In genomic region chr15:76336254-76337046, GRCh38 we compare ENCODE assay signal across 1 cellular context.
A peak's percentile ranks its signal among the peaks of the same experiment; 100 is the strongest.
TF ChIP-seq lines count a peak whose summit lies in the region.

TSS of gene ISL2 (plus strand) at chr15:76336773. CDS start at chr15:76336884, 111 bp downstream.

TF ChIP-seq in K562, 482 proteins besides CTCF, POLR2A, EP300 and RAD21 (continued from another document and continues in another):
- TF ChIP-seq CLOCK (CRISPR knock-in tag; IDR thresholded peaks at IDR 0.05; ENCODE audit: borderline replicate concordance) (no peak), ARID3A (IDR thresholded peaks at IDR 0.05; ENCODE audit: borderline replicate concordance, low read depth, low read length) (no peak), TBL1XR1 (IDR thresholded peaks at IDR 0.05; ENCODE audit: low read length in 2 of 2) (peak in 1 of 2 experiments; percentile 39; a peak in 2 of 4 replicates), NCOA2 (IDR thresholded peaks at IDR 0.05; ENCODE audit: partially characterized antibody in 2 of 2) (no peak), NBN (IDR thresholded peaks at IDR 0.05; ENCODE audit: low read depth) (no peak; the same call in 1 of the 2 replicates), ZNF57 (CRISPR knock-in tag; IDR thresholded peaks at IDR 0.05) (no peak), ZNF511 (CRISPR knock-in tag; IDR thresholded peaks at IDR 0.05) (no peak), DLX4 (CRISPR knock-in tag; IDR thresholded peaks at IDR 0.05) (no peak), IRF9 (tag; IDR thresholded peaks at IDR 0.05) (peak; percentile 51; the same call in 1 of the 2 replicates), ETV5 (CRISPR knock-in tag; IDR thresholded peaks at IDR 0.05; ENCODE audit: low read depth) (no peak), EHMT2 (IDR thresholded peaks at IDR 0.05) (no peak), TCF7 (IDR thresholded peaks at IDR 0.05; ENCODE audit: borderline replicate concordance) (no peak), HMGN3 (IDR thresholded peaks at IDR 0.05; ENCODE audit: borderline replicate concordance, extremely low read depth, insufficient read length, low read depth, low read length) (peak; percentile 87), MYC (IDR thresholded peaks at IDR 0.05; ENCODE audit: low read depth, low read length) (peak; percentile 92), MYC (CRISPR knock-in tag; IDR thresholded peaks at IDR 0.05; ENCODE audit: borderline replicate concordance, low read depth) (no peak), MLX (CRISPR knock-in tag; conservative IDR thresholded peaks at IDR 0.05) (no peak), EP400 (IDR thresholded peaks at IDR 0.05) (peak; percentile 93), KDM5B (IDR thresholded peaks at IDR 0.05; ENCODE audit: insufficient replicate concordance, low read depth, low read length) (peak; percentile 98), TEAD4 (IDR thresholded peaks at IDR 0.05; ENCODE audit: low read length) (no peak), TEAD4 (CRISPR knock-in tag; IDR thresholded peaks at IDR 0.05; ENCODE audit: borderline replicate concordance) (no peak), C11orf30 (IDR thresholded peaks at IDR 0.05; ENCODE audit: low read depth) (peak; percentile 66; the same call in 1 of the 2 replicates), RBM39 (optimal IDR thresholded peaks at IDR 0.05; ENCODE audit: low read depth, low read length) (no peak), PRMT5 (CRISPR knock-in tag; IDR thresholded peaks at IDR 0.05) (no peak), SIRT6 (IDR thresholded peaks at IDR 0.05; ENCODE audit: low read depth, low read length) (no peak), MAFF (IDR thresholded peaks at IDR 0.05; ENCODE audit: low read length) (0 out of 2 replicates have a peak, but pooled peaks have one; percentile 1), PYGO2 (tag; IDR thresholded peaks at IDR 0.05) (no peak), RFX5 (IDR thresholded peaks at IDR 0.05; ENCODE audit: low read depth, low read length) (no peak), HNRNPL (IDR thresholded peaks at IDR 0.05; ENCODE audit: low read depth, low read length) (no peak), SAFB2 (IDR thresholded peaks at IDR 0.05; ENCODE audit: borderline replicate concordance, low read depth, low read length, severe bottlenecking) (no peak), RBM22 (IDR thresholded peaks at IDR 0.05; ENCODE audit: low read depth, low read length, poor library complexity, severe bottlenecking) (no peak), NCOA4 (IDR thresholded peaks at IDR 0.05; ENCODE audit: partially characterized antibody) (no peak), NR1H2 (CRISPR knock-in tag; IDR thresholded peaks at IDR 0.05) (no peak), SETDB1 (IDR thresholded peaks at IDR 0.05; ENCODE audit: low read length) (no peak), PPARD (CRISPR knock-in tag; IDR thresholded peaks at IDR 0.05) (no peak), IRF1 (CRISPR knock-in tag; IDR thresholded peaks at IDR 0.05; ENCODE audit: borderline replicate concordance) (no peak), KLF6 (CRISPR knock-in tag; IDR thresholded peaks at IDR 0.05; ENCODE audit: borderline replicate concordance) (no peak), CBX2 (IDR thresholded peaks at IDR 0.05; ENCODE audit: insufficient read depth, low read length, poor library complexity, severe bottlenecking) (no peak), ARHGAP35 (IDR thresholded peaks at IDR 0.05; ENCODE audit: partially characterized antibody) (no peak), KDM4B (IDR thresholded peaks at IDR 0.05; ENCODE audit: borderline replicate concordance in 2 of 2, low read depth in 1 of 2) (no peak), MCM2 (IDR thresholded peaks at IDR 0.05; ENCODE audit: low read depth) (no peak), ZNF143 (CRISPR knock-in tag; IDR thresholded peaks at IDR 0.05) (no peak), ZBTB17 (CRISPR knock-in tag; IDR thresholded peaks at IDR 0.05) (no peak), NR3C1 (CRISPR knock-in tag; IDR thresholded peaks at IDR 0.05) (no peak), ZNF639 (CRISPR knock-in tag; conservative IDR thresholded peaks at IDR 0.05 in 1 of 2, IDR thresholded peaks at IDR 0.05 in 1 of 2) (no peak), CBFA2T2 (conservative IDR thresholded peaks at IDR 0.05) (no peak), POLR2B (IDR thresholded peaks at IDR 0.05; ENCODE audit: low read depth, partially characterized antibody) (peak; percentile 53), SREBF2 (CRISPR knock-in tag; IDR thresholded peaks at IDR 0.05) (no peak)
- TF ChIP-seq, protein P1, sequence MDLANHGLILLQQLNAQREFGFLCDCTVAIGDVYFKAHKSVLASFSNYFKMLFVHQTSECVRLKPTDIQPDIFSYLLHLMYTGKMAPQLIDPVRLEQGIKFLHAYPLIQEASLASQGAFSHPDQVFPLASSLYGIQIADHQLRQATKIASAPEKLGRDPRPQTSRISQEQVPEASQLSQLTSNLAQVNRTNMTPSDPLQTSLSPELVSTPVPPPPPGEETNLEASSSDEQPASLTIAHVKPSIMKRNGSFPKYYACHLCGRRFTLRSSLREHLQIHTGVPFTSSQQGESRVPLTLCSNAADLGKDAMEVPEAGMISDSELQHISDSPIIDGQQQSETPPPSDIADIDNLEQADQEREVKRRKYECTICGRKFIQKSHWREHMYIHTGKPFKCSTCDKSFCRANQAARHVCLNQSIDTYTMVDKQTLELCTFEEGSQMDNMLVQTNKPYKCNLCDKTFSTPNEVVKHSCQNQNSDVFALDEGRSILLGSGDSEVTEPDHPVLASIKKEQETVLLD (IDR thresholded peaks at IDR 0.05), result peak; percentile 82
- TF ChIP-seq, protein P2, sequence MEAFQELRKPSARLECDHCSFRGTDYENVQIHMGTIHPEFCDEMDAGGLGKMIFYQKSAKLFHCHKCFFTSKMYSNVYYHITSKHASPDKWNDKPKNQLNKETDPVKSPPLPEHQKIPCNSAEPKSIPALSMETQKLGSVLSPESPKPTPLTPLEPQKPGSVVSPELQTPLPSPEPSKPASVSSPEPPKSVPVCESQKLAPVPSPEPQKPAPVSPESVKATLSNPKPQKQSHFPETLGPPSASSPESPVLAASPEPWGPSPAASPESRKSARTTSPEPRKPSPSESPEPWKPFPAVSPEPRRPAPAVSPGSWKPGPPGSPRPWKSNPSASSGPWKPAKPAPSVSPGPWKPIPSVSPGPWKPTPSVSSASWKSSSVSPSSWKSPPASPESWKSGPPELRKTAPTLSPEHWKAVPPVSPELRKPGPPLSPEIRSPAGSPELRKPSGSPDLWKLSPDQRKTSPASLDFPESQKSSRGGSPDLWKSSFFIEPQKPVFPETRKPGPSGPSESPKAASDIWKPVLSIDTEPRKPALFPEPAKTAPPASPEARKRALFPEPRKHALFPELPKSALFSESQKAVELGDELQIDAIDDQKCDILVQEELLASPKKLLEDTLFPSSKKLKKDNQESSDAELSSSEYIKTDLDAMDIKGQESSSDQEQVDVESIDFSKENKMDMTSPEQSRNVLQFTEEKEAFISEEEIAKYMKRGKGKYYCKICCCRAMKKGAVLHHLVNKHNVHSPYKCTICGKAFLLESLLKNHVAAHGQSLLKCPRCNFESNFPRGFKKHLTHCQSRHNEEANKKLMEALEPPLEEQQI (IDR thresholded peaks at IDR 0.05), result no peak
- TF ChIP-seq, protein P3, sequence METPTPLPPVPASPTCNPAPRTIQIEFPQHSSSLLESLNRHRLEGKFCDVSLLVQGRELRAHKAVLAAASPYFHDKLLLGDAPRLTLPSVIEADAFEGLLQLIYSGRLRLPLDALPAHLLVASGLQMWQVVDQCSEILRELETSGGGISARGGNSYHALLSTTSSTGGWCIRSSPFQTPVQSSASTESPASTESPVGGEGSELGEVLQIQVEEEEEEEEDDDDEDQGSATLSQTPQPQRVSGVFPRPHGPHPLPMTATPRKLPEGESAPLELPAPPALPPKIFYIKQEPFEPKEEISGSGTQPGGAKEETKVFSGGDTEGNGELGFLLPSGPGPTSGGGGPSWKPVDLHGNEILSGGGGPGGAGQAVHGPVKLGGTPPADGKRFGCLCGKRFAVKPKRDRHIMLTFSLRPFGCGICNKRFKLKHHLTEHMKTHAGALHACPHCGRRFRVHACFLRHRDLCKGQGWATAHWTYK (CRISPR knock-in tag; IDR thresholded peaks at IDR 0.05), result no peak
- TF ChIP-seq, protein P4, sequence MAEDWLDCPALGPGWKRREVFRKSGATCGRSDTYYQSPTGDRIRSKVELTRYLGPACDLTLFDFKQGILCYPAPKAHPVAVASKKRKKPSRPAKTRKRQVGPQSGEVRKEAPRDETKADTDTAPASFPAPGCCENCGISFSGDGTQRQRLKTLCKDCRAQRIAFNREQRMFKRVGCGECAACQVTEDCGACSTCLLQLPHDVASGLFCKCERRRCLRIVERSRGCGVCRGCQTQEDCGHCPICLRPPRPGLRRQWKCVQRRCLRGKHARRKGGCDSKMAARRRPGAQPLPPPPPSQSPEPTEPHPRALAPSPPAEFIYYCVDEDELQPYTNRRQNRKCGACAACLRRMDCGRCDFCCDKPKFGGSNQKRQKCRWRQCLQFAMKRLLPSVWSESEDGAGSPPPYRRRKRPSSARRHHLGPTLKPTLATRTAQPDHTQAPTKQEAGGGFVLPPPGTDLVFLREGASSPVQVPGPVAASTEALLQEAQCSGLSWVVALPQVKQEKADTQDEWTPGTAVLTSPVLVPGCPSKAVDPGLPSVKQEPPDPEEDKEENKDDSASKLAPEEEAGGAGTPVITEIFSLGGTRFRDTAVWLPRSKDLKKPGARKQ (CRISPR knock-in tag; IDR thresholded peaks at IDR 0.05), result no peak
